ENCODE assay signal across 17 cellular contexts in the genomic region with DNA sequence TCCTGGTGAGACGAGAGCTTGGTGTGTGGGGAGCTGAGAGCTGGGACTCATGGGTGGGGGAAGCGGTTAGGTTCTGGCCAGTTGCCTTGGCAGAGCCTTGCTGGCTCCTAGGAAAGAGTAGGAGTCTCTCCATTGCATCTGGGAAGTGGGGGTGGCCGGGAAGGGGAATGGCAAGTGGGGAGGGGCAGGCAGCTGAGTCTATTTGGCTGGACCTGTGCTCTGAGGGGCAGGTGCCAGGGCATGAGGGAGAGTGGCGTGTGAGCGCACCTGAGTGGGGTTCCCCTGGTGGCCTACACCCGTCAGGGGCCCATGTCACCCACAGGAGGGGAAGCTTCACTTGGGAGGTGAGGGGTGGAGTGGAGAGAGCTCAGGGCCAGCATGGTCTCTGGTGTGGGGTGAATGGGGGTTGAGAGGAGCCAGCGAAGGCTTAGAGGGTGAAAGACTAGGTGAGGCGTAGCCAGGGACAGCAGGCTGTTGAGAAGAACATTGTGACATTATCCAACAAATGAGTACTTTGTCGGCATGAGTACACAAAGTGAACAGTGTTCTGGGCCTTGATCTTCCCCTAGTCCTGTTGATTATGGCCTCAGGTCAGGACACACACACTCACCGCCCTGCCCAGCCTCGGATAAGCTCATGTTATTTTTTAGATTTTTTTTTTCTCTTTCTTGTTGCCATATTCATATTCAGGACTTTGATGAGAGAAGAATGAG. TPM values are rescaled to one million over a fixed set of nuclear protein-coding genes. Genes with fewer than 3 reads are reported as not detected.
DNase-seq lines count a peak whose midpoint lies in the region; ATAC-seq lines count a peak whose summit lies in the region.
"Had no signal": no experiment of that assay in that cellular context is flagged by ENCODE, and none has a peak within 500 bp of the region (broad histone marks: within the 10 kb centered on the region; RNA-seq: fewer than 3 reads in every experiment).

No MANE protein-coding gene starts in this region.

- H3K4me1 Mint-ChIP-seq in activated T-cell treated with anti-CD3 and anti-CD28 coated beads, Interleukin-2, amount 50 U/mL, for 24 hours (ENCODE audit: low read depth): peaks cover 8% of the 10 kb centered on the region
- H3K4me1 Mint-ChIP-seq in activated T-helper 17 cell treated with anti-CD3 and anti-CD28 coated beads, Interleukin-2, amount 50 U/mL, for 72 hours: peaks cover 12% of the 10 kb centered on the region
- no peaks in the 10 kb centered on the region for H3K4me1 Mint-ChIP-seq in memory B cell
- peaks cover 28% of the 10 kb centered on the region for H3K4me1 Mint-ChIP-seq in stimulated activated effector memory CD8-positive, alpha-beta T cell treated with anti-CD3 and anti-CD28 coated beads, Interleukin-12 subunit alpha, Interleukin-12 subunit beta, amount 100 ng/mL, for 72 hours

- H3K36me3 Mint-ChIP-seq in activated T-cell treated with anti-CD3 and anti-CD28 coated beads, Interleukin-2, amount 50 U/mL, for 24 hours (ENCODE audit: low read depth): peaks cover 86% of the 10 kb centered on the region
- H3K36me3 Mint-ChIP-seq in activated T-helper 17 cell treated with anti-CD3 and anti-CD28 coated beads, Interleukin-2, amount 50 U/mL, for 72 hours (ENCODE audit: low read depth): peaks cover 80% of the 10 kb centered on the region
- peaks cover 36% of the 10 kb centered on the region for H3K36me3 Mint-ChIP-seq in memory B cell
- peaks cover 66% of the 10 kb centered on the region for H3K36me3 Mint-ChIP-seq in stimulated activated effector memory CD8-positive, alpha-beta T cell treated with anti-CD3 and anti-CD28 coated beads, Interleukin-12 subunit alpha, Interleukin-12 subunit beta, amount 100 ng/mL, for 72 hours

- no peak for ATAC-seq in activated T-helper 17 cell treated with anti-CD3 and anti-CD28 coated beads, Interleukin-2, amount 50 U/mL, for 72 hours (replicated peaks)
- ATAC-seq in memory B cell (ENCODE audit: low read depth) (no peak), GM19023 (IDR thresholded peaks at IDR 0.05; ENCODE audit: unreplicated experiment) (no peak)
- no peak for ATAC-seq in stimulated activated effector memory CD8-positive, alpha-beta T cell treated with anti-CD3 and anti-CD28 coated beads, Interleukin-12 subunit alpha, Interleukin-12 subunit beta, amount 100 ng/mL, for 72 hours
- ATAC-seq: A549 had no signal

- peak overlapping the region; percentile 47 for H3K27ac Mint-ChIP-seq in activated T-cell treated with anti-CD3 and anti-CD28 coated beads, Interleukin-2, amount 50 U/mL, for 24 hours
- peak overlapping the region; percentile 73 for H3K27ac Mint-ChIP-seq in activated T-helper 17 cell treated with anti-CD3 and anti-CD28 coated beads, Interleukin-2, amount 50 U/mL, for 72 hours
- peak overlapping the region; percentile 17 for H3K27ac Mint-ChIP-seq in memory B cell
- peak overlapping the region; percentile 81 for H3K27ac Mint-ChIP-seq in stimulated activated effector memory CD8-positive, alpha-beta T cell treated with anti-CD3 and anti-CD28 coated beads, Interleukin-12 subunit alpha, Interleukin-12 subunit beta, amount 100 ng/mL, for 72 hours

- H3K9me3 Mint-ChIP-seq in activated T-cell treated with anti-CD3 and anti-CD28 coated beads, Interleukin-2, amount 50 U/mL, for 24 hours: no peaks in the 10 kb centered on the region
- no peaks in the 10 kb centered on the region for H3K9me3 Mint-ChIP-seq in activated T-helper 17 cell treated with anti-CD3 and anti-CD28 coated beads, Interleukin-2, amount 50 U/mL, for 72 hours
- no peaks in the 10 kb centered on the region for H3K9me3 Mint-ChIP-seq in memory B cell
- H3K9me3 Mint-ChIP-seq in stimulated activated effector memory CD8-positive, alpha-beta T cell treated with anti-CD3 and anti-CD28 coated beads, Interleukin-12 subunit alpha, Interleukin-12 subunit beta, amount 100 ng/mL, for 72 hours: no peaks in the 10 kb centered on the region
- H3K9me3 Mint-ChIP-seq: central memory CD8-positive, alpha-beta T cell had no signal

- no peak overlapping the region for H3K4me3 Mint-ChIP-seq in activated T-cell treated with anti-CD3 and anti-CD28 coated beads, Interleukin-2, amount 50 U/mL, for 24 hours
- no peak overlapping the region for H3K4me3 Mint-ChIP-seq in activated T-helper 17 cell treated with anti-CD3 and anti-CD28 coated beads, Interleukin-2, amount 50 U/mL, for 72 hours
- no peak overlapping the region for H3K4me3 Mint-ChIP-seq in memory B cell
- no peak overlapping the region for H3K4me3 Mint-ChIP-seq in stimulated activated effector memory CD8-positive, alpha-beta T cell treated with anti-CD3 and anti-CD28 coated beads, Interleukin-12 subunit alpha, Interleukin-12 subunit beta, amount 100 ng/mL, for 72 hours
- H3K4me3 Mint-ChIP-seq: central memory CD8-positive, alpha-beta T cell had no signal

- no peak for DNase-seq in activated T-cell treated with anti-CD3 and anti-CD28 coated beads, Interleukin-2, amount 50 U/mL, for 24 hours
- DNase-seq in activated T-cell treated with anti-CD3 and anti-CD28 coated beads, Interleukin-2, amount 50 U/mL, for 1 hour: no peak
- DNase-seq in memory B cell (ENCODE audit: low spot score in 2 of 2) (no peak), NCI-H748 (lab: John Stamatoyannopoulos, UW; ENCODE audit: unreplicated experiment) (no peak)
- DNase-seq in stimulated activated effector memory CD8-positive, alpha-beta T cell treated with anti-CD3 and anti-CD28 coated beads, Interleukin-12 subunit alpha, Interleukin-12 subunit beta, amount 100 ng/mL, for 72 hours (ENCODE audit: low spot score in 2 of 2): no peak
- DNase-seq in stimulated activated naive CD4-positive, alpha-beta T cell (lab: John Stamatoyannopoulos, UW): no peak
- DNase-seq: activated effector memory CD4-positive, alpha-beta T cell treated with Interleukin-2 at 50 U/mL for 16 hours; GDM1; mesendoderm; NCI-H1048; NCI-H2029; SHP77 treated with DMSO at 0.1 percent for 48 hours; stimulated activated CD4-positive, alpha-beta T cell treated with anti-CD3 and anti-CD28 coated beads, Interleukin-2, amount 100 ng/mL, for 48 hours had no signal

- no peaks in the 10 kb centered on the region for H3K27me3 Mint-ChIP-seq in activated T-cell treated with anti-CD3 and anti-CD28 coated beads, Interleukin-2, amount 50 U/mL, for 24 hours
- H3K27me3 Mint-ChIP-seq in activated T-helper 17 cell treated with anti-CD3 and anti-CD28 coated beads, Interleukin-2, amount 50 U/mL, for 72 hours: no peaks in the 10 kb centered on the region
- H3K27me3 Mint-ChIP-seq in memory B cell: no peaks in the 10 kb centered on the region
- H3K27me3 Mint-ChIP-seq: central memory CD8-positive, alpha-beta T cell had no signal

RNA-seq across cellular contexts. Expression of gene FAM120B, which starts 59.8 kb away (rescaled TPM):
- 10 to 100 TPM; 22.5 to 27.4 TPM for total RNA-seq in activated T-helper 17 cell treated with anti-CD3 and anti-CD28 coated beads, Interleukin-2, amount 50 U/mL, for 72 hours

Comparison
In these comparisons a context has a peak if more than half of its experiments do, and no peak if none do; other contexts are left out.
1. H3K27ac Mint-ChIP-seq: peak in every context shown above with its lines; median percentile 81 in stimulated activated effector memory CD8-positive, alpha-beta T cell treated with anti-CD3 and anti-CD28 coated beads, Interleukin-12 subunit alpha, Interleukin-12 subunit beta, amount 100 ng/mL, for 72 hours; 73 in activated T-helper 17 cell treated with anti-CD3 and anti-CD28 coated beads, Interleukin-2, amount 50 U/mL, for 72 hours; 47 in activated T-cell treated with anti-CD3 and anti-CD28 coated beads, Interleukin-2, amount 50 U/mL, for 24 hours; 17 in memory B cell.